Comparison of ENCODE assay signal across 9 cellular contexts in the genomic region with DNA sequence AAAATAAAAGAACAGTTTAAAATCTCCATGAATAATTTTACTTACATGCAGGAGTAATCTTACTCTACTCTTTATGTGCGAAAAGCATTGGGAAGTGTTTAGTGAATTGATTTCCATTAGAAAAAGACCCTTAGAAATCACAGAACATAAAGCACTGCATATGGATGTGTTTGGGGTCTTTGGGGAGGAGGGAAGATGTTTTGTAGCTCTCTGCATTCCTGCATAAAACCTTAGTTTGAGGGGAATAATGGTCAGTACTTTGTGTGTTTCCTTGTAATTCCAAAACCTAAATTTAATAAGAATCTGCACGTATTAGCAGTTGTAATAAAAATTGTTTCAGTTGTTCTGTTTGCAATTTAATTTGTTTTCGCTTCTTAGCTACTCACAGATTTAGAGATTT.
DNase-seq lines count a peak whose midpoint lies in the region; ATAC-seq and TF ChIP-seq lines count a peak whose summit lies in the region.
"Had no signal": no experiment of that assay in that cellular context is flagged by ENCODE, and none has a peak within 500 bp of the region (broad histone marks: within the 10 kb centered on the region; RNA-seq: fewer than 3 reads in every experiment).

No MANE protein-coding gene starts in this region.

- peaks cover 0 to 13% (median 0%) of the 10 kb centered on the region in 11 experiments; a peak in 5 of 22 replicates for H3K9me3 ChIP-seq in BLaER1 treated with 17β-estradiol and CSF1 and Interleukin-3, amounts not matched to agents 10 nM and 100 nM (replicated peaks in 1 of 11)
- no peaks in the 10 kb centered on the region for H3K9me3 ChIP-seq in effector memory CD4-positive, alpha-beta T cell (ENCODE audit: control insufficient read depth, low read length)
- no peaks in the 10 kb centered on the region for H3K9me3 ChIP-seq in neuron (ENCODE audit: low read length)
- H3K9me3 ChIP-seq: mucosa of descending colon had no signal

- H3K27ac ChIP-seq in BLaER1 treated with 17β-estradiol and CSF1 and Interleukin-3, amounts not matched to agents 10 nM and 100 nM, result peak overlapping the region; percentile 1 to 99 (median 92); a peak in 21 of 22 replicates
- H3K27ac ChIP-seq in effector memory CD4-positive, alpha-beta T cell (ENCODE audit: insufficient read depth, low read length, poor library complexity, severe bottlenecking), result peak overlapping the region; percentile 4

- H3K4me2 ChIP-seq in BLaER1 treated with 17β-estradiol and CSF1 and Interleukin-3, amounts not matched to agents 10 nM and 100 nM, result peak overlapping the region; percentile 68 to 98 (median 81)

- H3K36me3 ChIP-seq in BLaER1 treated with 17β-estradiol and CSF1 and Interleukin-3, amounts not matched to agents 10 nM and 100 nM, result peaks cover 5 to 31% (median 19%) of the 10 kb centered on the region in 11 experiments; a peak in 20 of 22 replicates
- H3K36me3 ChIP-seq in effector memory CD4-positive, alpha-beta T cell (ENCODE audit: control insufficient read depth, insufficient read depth, low read length), result peaks cover 15% of the 10 kb centered on the region
- no peaks in the 10 kb centered on the region for H3K36me3 ChIP-seq in neuron (ENCODE audit: insufficient read depth, low read length)

- peaks cover 0 to 74% (median 0%) of the 10 kb centered on the region in 11 experiments; a peak in 2 of 22 replicates for H4K20me1 ChIP-seq in BLaER1 treated with 17β-estradiol and CSF1 and Interleukin-3, amounts not matched to agents 10 nM and 100 nM

- no peak for TF ChIP-seq CTCF in NB4 (IDR thresholded peaks at IDR 0.05; ENCODE audit: low read depth, low read length)

- H3K9ac ChIP-seq in BLaER1 treated with 17β-estradiol and CSF1 and Interleukin-3, amounts not matched to agents 10 nM and 100 nM, result peak overlapping the region; percentile 68 to 93 (median 83)

- no peak for TF ChIP-seq POLR2A in NB4 (IDR thresholded peaks at IDR 0.05; ENCODE audit: extremely low read depth, insufficient read length)

- H3K27me3 ChIP-seq in BLaER1 treated with 17β-estradiol and CSF1 and Interleukin-3, amounts not matched to agents 10 nM and 100 nM, result no peaks in the 10 kb centered on the region; a peak in 1 of 22 replicates
- no peaks in the 10 kb centered on the region for H3K27me3 ChIP-seq in effector memory CD4-positive, alpha-beta T cell (replicated peaks; ENCODE audit: control insufficient read depth, insufficient read depth, low read length, poor library complexity, severe bottlenecking)
- H3K27me3 ChIP-seq in neuron (ENCODE audit: insufficient read depth, low read length), result no peaks in the 10 kb centered on the region

- H3K4me1 ChIP-seq in BLaER1 treated with 17β-estradiol and CSF1 and Interleukin-3, amounts not matched to agents 10 nM and 100 nM, result peaks cover 68 to 86% (median 75%) of the 10 kb centered on the region in 10 experiments
- H3K4me1 ChIP-seq in effector memory CD4-positive, alpha-beta T cell (ENCODE audit: control insufficient read depth, insufficient read depth, low read length, poor library complexity, severe bottlenecking), result peaks cover 24% of the 10 kb centered on the region
- peaks cover 36% of the 10 kb centered on the region for H3K4me1 ChIP-seq in neuron (ENCODE audit: insufficient read depth, low read length)

- ATAC-seq in HG03095 (IDR thresholded peaks at IDR 0.05; ENCODE audit: unreplicated experiment), result no peak
- ATAC-seq in GM18498 (IDR thresholded peaks at IDR 0.05; ENCODE audit: unreplicated experiment), result no peak

- H2AFZ ChIP-seq in neuron (ENCODE audit: low read depth, low read length), result peak overlapping the region; percentile 81

- peak overlapping the region; percentile 51 to 69 (median 59) for H3K4me3 ChIP-seq in BLaER1 treated with 17β-estradiol and CSF1 and Interleukin-3, amounts not matched to agents 10 nM and 100 nM
- peak overlapping the region; percentile 55 for H3K4me3 ChIP-seq in NB4 (ENCODE audit: low read depth, low read length)
- H3K4me3 ChIP-seq in effector memory CD4-positive, alpha-beta T cell (ENCODE audit: insufficient read depth, low read depth, low read length, poor library complexity, severe bottlenecking), result peak overlapping the region; percentile 45
- peak overlapping the region; percentile 59 for H3K4me3 ChIP-seq in neuron (ENCODE audit: low read length)
- H3K4me3 ChIP-seq: mucosa of descending colon had no signal

- DNase-seq in NB4 (ENCODE audit: low read depth), result no peak
- DNase-seq in effector memory CD4-positive, alpha-beta T cell, result no peak
- no peak for DNase-seq in SIG-M5 (lab: John Stamatoyannopoulos, UW)
- no peak for DNase-seq in NCI-H1417 treated with DMSO at 0.1 percent for 48 hours (lab: John Stamatoyannopoulos, UW)
